1 cellular context compared by ENCODE assay signal in the genomic region with DNA sequence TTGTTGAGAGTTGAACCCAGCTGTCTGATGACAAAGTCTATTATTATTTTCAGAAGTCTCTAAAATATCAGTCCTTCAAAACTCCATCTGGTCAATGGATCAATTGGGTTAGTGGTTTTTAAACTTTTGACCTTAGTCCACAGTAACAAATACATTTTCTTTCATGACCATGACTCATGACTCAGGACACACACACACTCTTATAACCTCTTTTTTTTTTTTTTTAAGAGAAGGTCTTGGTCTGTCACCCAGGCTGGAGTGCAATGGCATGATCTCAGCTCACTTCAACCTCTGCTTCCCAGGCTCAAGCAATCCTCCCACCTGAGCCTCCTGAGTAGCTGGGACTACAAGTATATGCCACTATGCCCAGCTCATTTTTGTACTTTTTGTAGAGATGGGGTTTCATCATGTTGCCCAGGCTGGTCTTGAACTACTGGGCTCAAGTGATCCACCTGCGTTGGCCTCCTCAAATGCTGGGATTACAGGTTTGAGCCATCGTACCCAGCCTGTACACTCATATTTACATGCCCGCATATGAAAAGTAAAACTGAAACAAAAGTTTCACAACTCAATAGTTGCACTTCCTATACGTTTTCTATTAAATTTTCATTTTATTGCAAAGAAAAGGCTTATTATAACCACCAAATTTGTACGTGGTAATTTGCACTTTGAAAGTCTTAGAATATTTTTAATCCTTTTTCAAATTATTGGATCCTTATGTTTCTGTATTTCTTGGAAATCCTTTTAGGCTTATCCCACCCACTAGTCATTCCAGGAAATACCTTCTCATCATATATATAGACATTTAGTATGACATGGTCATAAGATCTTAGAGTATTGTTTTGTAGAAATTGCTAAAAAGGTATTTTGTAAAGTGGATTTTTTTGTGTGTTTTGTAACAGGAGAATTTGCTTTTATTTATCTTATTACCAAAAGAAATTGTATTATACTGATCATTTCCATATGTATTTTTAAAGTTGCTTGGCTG.
TF ChIP-seq lines count a peak whose summit lies in the region.

No MANE protein-coding gene starts in this region.

TF ChIP-seq in GM23338, 12 proteins besides CTCF, POLR2A, EP300 and RAD21 (continued from another document):
- TF ChIP-seq, protein P1, sequence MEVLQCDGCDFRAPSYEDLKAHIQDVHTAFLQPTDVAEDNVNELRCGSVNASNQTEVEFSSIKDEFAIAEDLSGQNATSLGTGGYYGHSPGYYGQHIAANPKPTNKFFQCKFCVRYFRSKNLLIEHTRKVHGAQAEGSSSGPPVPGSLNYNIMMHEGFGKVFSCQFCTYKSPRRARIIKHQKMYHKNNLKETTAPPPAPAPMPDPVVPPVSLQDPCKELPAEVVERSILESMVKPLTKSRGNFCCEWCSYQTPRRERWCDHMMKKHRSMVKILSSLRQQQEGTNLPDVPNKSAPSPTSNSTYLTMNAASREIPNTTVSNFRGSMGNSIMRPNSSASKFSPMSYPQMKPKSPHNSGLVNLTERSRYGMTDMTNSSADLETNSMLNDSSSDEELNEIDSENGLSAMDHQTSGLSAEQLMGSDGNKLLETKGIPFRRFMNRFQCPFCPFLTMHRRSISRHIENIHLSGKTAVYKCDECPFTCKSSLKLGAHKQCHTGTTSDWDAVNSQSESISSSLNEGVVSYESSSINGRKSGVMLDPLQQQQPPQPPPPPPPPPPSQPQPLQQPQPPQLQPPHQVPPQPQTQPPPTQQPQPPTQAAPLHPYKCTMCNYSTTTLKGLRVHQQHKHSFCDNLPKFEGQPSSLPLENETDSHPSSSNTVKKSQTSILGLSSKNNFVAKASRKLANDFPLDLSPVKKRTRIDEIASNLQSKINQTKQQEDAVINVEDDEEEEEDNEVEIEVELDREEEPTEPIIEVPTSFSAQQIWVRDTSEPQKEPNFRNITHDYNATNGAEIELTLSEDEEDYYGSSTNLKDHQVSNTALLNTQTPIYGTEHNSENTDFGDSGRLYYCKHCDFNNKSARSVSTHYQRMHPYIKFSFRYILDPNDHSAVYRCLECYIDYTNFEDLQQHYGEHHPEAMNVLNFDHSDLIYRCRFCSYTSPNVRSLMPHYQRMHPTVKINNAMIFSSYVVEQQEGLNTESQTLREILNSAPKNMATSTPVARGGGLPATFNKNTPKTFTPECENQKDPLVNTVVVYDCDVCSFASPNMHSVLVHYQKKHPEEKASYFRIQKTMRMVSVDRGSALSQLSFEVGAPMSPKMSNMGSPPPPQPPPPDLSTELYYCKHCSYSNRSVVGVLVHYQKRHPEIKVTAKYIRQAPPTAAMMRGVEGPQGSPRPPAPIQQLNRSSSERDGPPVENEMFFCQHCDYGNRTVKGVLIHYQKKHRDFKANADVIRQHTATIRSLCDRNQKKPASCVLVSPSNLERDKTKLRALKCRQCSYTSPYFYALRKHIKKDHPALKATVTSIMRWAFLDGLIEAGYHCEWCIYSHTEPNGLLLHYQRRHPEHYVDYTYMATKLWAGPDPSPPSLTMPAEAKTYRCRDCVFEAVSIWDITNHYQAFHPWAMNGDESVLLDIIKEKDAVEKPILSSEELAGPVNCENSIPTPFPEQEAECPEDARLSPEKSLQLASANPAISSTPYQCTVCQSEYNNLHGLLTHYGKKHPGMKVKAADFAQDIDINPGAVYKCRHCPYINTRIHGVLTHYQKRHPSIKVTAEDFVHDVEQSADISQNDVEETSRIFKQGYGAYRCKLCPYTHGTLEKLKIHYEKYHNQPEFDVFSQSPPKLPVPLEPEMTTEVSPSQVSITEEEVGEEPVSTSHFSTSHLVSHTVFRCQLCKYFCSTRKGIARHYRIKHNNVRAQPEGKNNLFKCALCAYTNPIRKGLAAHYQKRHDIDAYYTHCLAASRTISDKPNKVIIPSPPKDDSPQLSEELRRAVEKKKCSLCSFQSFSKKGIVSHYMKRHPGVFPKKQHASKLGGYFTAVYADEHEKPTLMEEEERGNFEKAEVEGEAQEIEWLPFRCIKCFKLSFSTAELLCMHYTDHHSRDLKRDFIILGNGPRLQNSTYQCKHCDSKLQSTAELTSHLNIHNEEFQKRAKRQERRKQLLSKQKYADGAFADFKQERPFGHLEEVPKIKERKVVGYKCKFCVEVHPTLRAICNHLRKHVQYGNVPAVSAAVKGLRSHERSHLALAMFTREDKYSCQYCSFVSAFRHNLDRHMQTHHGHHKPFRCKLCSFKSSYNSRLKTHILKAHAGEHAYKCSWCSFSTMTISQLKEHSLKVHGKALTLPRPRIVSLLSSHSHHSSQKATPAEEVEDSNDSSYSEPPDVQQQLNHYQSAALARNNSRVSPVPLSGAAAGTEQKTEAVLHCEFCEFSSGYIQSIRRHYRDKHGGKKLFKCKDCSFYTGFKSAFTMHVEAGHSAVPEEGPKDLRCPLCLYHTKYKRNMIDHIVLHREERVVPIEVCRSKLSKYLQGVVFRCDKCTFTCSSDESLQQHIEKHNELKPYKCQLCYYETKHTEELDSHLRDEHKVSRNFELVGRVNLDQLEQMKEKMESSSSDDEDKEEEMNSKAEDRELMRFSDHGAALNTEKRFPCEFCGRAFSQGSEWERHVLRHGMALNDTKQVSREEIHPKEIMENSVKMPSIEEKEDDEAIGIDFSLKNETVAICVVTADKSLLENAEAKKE (CRISPR knock-in tag; IDR thresholded peaks at IDR 0.05) = no peak
- no peak for TF ChIP-seq ZNF331 (CRISPR knock-in tag; IDR thresholded peaks at IDR 0.05; ENCODE audit: low read depth)
- TF ChIP-seq ZNF114 (CRISPR knock-in tag; IDR thresholded peaks at IDR 0.05) = no peak
- no peak for TF ChIP-seq JUNB (IDR thresholded peaks at IDR 0.05; ENCODE audit: unreplicated experiment)
- TF ChIP-seq, protein P2, sequence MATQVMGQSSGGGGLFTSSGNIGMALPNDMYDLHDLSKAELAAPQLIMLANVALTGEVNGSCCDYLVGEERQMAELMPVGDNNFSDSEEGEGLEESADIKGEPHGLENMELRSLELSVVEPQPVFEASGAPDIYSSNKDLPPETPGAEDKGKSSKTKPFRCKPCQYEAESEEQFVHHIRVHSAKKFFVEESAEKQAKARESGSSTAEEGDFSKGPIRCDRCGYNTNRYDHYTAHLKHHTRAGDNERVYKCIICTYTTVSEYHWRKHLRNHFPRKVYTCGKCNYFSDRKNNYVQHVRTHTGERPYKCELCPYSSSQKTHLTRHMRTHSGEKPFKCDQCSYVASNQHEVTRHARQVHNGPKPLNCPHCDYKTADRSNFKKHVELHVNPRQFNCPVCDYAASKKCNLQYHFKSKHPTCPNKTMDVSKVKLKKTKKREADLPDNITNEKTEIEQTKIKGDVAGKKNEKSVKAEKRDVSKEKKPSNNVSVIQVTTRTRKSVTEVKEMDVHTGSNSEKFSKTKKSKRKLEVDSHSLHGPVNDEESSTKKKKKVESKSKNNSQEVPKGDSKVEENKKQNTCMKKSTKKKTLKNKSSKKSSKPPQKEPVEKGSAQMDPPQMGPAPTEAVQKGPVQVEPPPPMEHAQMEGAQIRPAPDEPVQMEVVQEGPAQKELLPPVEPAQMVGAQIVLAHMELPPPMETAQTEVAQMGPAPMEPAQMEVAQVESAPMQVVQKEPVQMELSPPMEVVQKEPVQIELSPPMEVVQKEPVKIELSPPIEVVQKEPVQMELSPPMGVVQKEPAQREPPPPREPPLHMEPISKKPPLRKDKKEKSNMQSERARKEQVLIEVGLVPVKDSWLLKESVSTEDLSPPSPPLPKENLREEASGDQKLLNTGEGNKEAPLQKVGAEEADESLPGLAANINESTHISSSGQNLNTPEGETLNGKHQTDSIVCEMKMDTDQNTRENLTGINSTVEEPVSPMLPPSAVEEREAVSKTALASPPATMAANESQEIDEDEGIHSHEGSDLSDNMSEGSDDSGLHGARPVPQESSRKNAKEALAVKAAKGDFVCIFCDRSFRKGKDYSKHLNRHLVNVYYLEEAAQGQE (IDR thresholded peaks at IDR 0.05; ENCODE audit: unreplicated experiment) = no peak
- no peak for TF ChIP-seq CREB1 (CRISPR knock-in tag; IDR thresholded peaks at IDR 0.05; ENCODE audit: low read depth)
- no peak for TF ChIP-seq EZH2 (IDR thresholded peaks at IDR 0.05; ENCODE audit: low read depth, unreplicated experiment)
